ENCODE assay signal across 1 cellular context in genomic region chr1:52658795-52659194, GRCh38.
TF ChIP-seq lines count a peak whose summit lies in the region.

No MANE protein-coding gene starts in this region.

TF ChIP-seq in GM12878, 131 proteins besides CTCF, POLR2A, EP300 and RAD21:
- TF ChIP-seq RUNX3 (IDR thresholded peaks at IDR 0.05; ENCODE audit: low read length): no peak
- TF ChIP-seq NFIC (IDR thresholded peaks at IDR 0.05; ENCODE audit: low read depth, low read length): no peak
- no peak for TF ChIP-seq ZNF384 (IDR thresholded peaks at IDR 0.05; ENCODE audit: borderline replicate concordance, low read depth, low read length)
- no peak for TF ChIP-seq NR2C2 (IDR thresholded peaks at IDR 0.05; ENCODE audit: borderline replicate concordance, control insufficient read depth, insufficient read length, low read depth)
- no peak for TF ChIP-seq TCF12 (IDR thresholded peaks at IDR 0.05; ENCODE audit: low read depth, low read length)
- no peak for TF ChIP-seq ZBED1 (IDR thresholded peaks at IDR 0.05; ENCODE audit: borderline replicate concordance)
- TF ChIP-seq CBX3 (IDR thresholded peaks at IDR 0.05; ENCODE audit: borderline replicate concordance, low read depth): no peak
- TF ChIP-seq GABPA (IDR thresholded peaks at IDR 0.05; ENCODE audit: low read depth): no peak
- TF ChIP-seq, protein P1, sequence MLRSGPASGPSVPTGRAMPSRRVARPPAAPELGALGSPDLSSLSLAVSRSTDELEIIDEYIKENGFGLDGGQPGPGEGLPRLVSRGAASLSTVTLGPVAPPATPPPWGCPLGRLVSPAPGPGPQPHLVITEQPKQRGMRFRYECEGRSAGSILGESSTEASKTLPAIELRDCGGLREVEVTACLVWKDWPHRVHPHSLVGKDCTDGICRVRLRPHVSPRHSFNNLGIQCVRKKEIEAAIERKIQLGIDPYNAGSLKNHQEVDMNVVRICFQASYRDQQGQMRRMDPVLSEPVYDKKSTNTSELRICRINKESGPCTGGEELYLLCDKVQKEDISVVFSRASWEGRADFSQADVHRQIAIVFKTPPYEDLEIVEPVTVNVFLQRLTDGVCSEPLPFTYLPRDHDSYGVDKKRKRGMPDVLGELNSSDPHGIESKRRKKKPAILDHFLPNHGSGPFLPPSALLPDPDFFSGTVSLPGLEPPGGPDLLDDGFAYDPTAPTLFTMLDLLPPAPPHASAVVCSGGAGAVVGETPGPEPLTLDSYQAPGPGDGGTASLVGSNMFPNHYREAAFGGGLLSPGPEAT (IDR thresholded peaks at IDR 0.05; ENCODE audit: low read depth): no peak
- no peak for TF ChIP-seq E2F8 (IDR thresholded peaks at IDR 0.05; ENCODE audit: low read depth, partially characterized antibody)
- TF ChIP-seq, protein P2, sequence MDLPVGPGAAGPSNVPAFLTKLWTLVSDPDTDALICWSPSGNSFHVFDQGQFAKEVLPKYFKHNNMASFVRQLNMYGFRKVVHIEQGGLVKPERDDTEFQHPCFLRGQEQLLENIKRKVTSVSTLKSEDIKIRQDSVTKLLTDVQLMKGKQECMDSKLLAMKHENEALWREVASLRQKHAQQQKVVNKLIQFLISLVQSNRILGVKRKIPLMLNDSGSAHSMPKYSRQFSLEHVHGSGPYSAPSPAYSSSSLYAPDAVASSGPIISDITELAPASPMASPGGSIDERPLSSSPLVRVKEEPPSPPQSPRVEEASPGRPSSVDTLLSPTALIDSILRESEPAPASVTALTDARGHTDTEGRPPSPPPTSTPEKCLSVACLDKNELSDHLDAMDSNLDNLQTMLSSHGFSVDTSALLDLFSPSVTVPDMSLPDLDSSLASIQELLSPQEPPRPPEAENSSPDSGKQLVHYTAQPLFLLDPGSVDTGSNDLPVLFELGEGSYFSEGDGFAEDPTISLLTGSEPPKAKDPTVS (IDR thresholded peaks at IDR 0.05; ENCODE audit: low read depth, low read length): no peak
- TF ChIP-seq FOXK2 (IDR thresholded peaks at IDR 0.05): no peak
- no peak for TF ChIP-seq ZBTB11 (CRISPR knock-in tag; IDR thresholded peaks at IDR 0.05)
- TF ChIP-seq NR2C1 (IDR thresholded peaks at IDR 0.05): no peak
- TF ChIP-seq EGR1 (IDR thresholded peaks at IDR 0.05; ENCODE audit: borderline replicate concordance in 1 of 2, low read depth in 2 of 2, low read length in 2 of 2): no peak
TF ChIP-seq in GM12878: peak in this region for 0.
